ENCODE assay signal across 8 cellular contexts in the genomic region with DNA sequence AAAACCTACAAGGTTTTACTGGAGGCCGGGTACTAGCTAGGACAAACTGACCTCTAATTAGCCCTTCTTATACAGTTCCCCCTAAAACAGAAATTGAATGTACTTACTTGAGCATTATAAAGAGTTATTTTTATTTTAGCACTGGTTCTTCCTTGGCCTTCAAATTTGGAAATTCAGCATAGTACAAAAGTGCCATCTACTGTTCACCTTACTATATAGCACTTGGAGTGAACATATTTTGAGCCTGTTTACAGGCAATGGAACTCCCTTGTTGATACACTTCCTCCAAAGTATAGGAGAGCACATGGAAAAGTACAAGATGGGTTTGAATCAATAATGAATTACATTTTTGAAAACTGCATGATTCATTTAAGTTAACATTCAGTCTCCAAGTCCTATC. TPM values are rescaled to one million over a fixed set of nuclear protein-coding genes. Genes with fewer than 3 reads are reported as not detected.
DNase-seq lines count a peak whose midpoint lies in the region; ATAC-seq, FAIRE-seq and TF ChIP-seq lines count a peak whose summit lies in the region.

No MANE protein-coding gene starts in this region.

- no peaks in the 10 kb centered on the region for H3K27me3 ChIP-seq in upper lobe of left lung

- 30 to 43% methylated on average over 1 of the region's 1 CpG for WGBS in upper lobe of left lung, 2 donors

- no peak for TF ChIP-seq EP300 in upper lobe of left lung (IDR thresholded peaks at IDR 0.05)

- FAIRE-seq in islet of Langerhans (lab: Jason Lieb, UNC): peak; percentile 72

- peak overlapping the region; percentile 74 for H3K27ac Mint-ChIP-seq in activated T-helper 17 cell treated with anti-CD3 and anti-CD28 coated beads, Interleukin-2, amount 50 U/mL, for 72 hours
- H3K27ac Mint-ChIP-seq in activated CD4-positive, alpha-beta T cell treated with anti-CD3 and anti-CD28 coated beads for 36 hours: no peak overlapping the region

- intact Hi-C loops in posterior vena cava (cut with DNase I): loop anchor here (5.0 to 10.0 kb wide), 5 partner anchors 55 to 1828 kb away; no protein-coding TSS in a partner anchor
- intact Hi-C loops in activated CD4-positive, alpha-beta T cell treated with anti-CD3 and anti-CD28 coated beads for 36 hours (cut with DNase I, micrococcal nuclease): loop anchor here (1.0 to 5.0 kb wide), 5 partner anchors 282 to 512 kb away; no protein-coding TSS in a partner anchor

- H3K27ac ChIP-seq in upper lobe of left lung: no peak overlapping the region

- peak; percentile 12 for DNase-seq in DMS79 (lab: John Stamatoyannopoulos, UW)
- peak; percentile 27 for DNase-seq in NCI-H1694 (lab: John Stamatoyannopoulos, UW)
- DNase-seq in upper lobe of left lung: no peak
- DNase-seq in posterior vena cava (ENCODE audit: low spot score): no peak
- DNase-seq in activated CD4-positive, alpha-beta T cell treated with anti-CD3 and anti-CD28 coated beads for 36 hours: no peak

- ATAC-seq in GM21367 (IDR thresholded peaks at IDR 0.05; ENCODE audit: unreplicated experiment): peak; percentile 30
- no peak for ATAC-seq in activated T-helper 17 cell treated with anti-CD3 and anti-CD28 coated beads, Interleukin-2, amount 50 U/mL, for 72 hours (replicated peaks)
- ATAC-seq in upper lobe of left lung (ENCODE audit: low FRiP score in 2 of 2): peak in 1 of 2 donors; percentile 46
- ATAC-seq in activated CD4-positive, alpha-beta T cell treated with anti-CD3 and anti-CD28 coated beads for 36 hours: no peak

- peaks cover 13% of the 10 kb centered on the region for H3K4me1 Mint-ChIP-seq in activated T-helper 17 cell treated with anti-CD3 and anti-CD28 coated beads, Interleukin-2, amount 50 U/mL, for 72 hours
- H3K4me1 Mint-ChIP-seq in activated CD4-positive, alpha-beta T cell treated with anti-CD3 and anti-CD28 coated beads for 36 hours: peaks cover 19% of the 10 kb centered on the region

- H3K36me3 Mint-ChIP-seq in activated T-helper 17 cell treated with anti-CD3 and anti-CD28 coated beads, Interleukin-2, amount 50 U/mL, for 72 hours (ENCODE audit: low read depth): peaks cover 2% of the 10 kb centered on the region
- no peaks in the 10 kb centered on the region for H3K36me3 Mint-ChIP-seq in activated CD4-positive, alpha-beta T cell treated with anti-CD3 and anti-CD28 coated beads for 36 hours (ENCODE audit: low read depth)

- H3K36me3 ChIP-seq in upper lobe of left lung: no peaks in the 10 kb centered on the region

- POLR2A ChIA-PET in activated CD4-positive, alpha-beta T cell treated with anti-CD3 and anti-CD28 coated beads for 36 hours (lab: Charles Lee): no interaction called here

- TF ChIP-seq POLR2A in upper lobe of left lung (IDR thresholded peaks at IDR 0.05): no peak

- H3K4me1 ChIP-seq in upper lobe of left lung: peaks cover 9 to 18% (median 11%) of the 10 kb centered on the region in 4 donors

- no peak overlapping the region for H3K4me3 ChIP-seq in upper lobe of left lung

- H3K4me3 Mint-ChIP-seq in activated T-helper 17 cell treated with anti-CD3 and anti-CD28 coated beads, Interleukin-2, amount 50 U/mL, for 72 hours: peak overlapping the region; percentile 24
- H3K4me3 Mint-ChIP-seq in activated CD4-positive, alpha-beta T cell treated with anti-CD3 and anti-CD28 coated beads for 36 hours: no peak overlapping the region

- TF ChIP-seq CTCF in upper lobe of left lung (IDR thresholded peaks at IDR 0.05): peak; percentile 40 to 76 (median 62)

- no peaks in the 10 kb centered on the region for H3K27me3 Mint-ChIP-seq in activated T-helper 17 cell treated with anti-CD3 and anti-CD28 coated beads, Interleukin-2, amount 50 U/mL, for 72 hours
- no peaks in the 10 kb centered on the region for H3K27me3 Mint-ChIP-seq in activated CD4-positive, alpha-beta T cell treated with anti-CD3 and anti-CD28 coated beads for 36 hours

- no peaks in the 10 kb centered on the region for H3K9me3 Mint-ChIP-seq in activated T-helper 17 cell treated with anti-CD3 and anti-CD28 coated beads, Interleukin-2, amount 50 U/mL, for 72 hours
- no peaks in the 10 kb centered on the region for H3K9me3 Mint-ChIP-seq in activated CD4-positive, alpha-beta T cell treated with anti-CD3 and anti-CD28 coated beads for 36 hours (ENCODE audit: low read depth)

- CTCF ChIA-PET in activated CD4-positive, alpha-beta T cell treated with anti-CD3 and anti-CD28 coated beads for 36 hours (lab: Charles Lee): interaction anchor here (0.5 to 6.2 kb wide), 9 partner anchors 50 to 1031 kb away, joined by 3 to 41 read pairs (median 5); no protein-coding TSS in a partner anchor

- no peaks in the 10 kb centered on the region for H3K9me3 ChIP-seq in upper lobe of left lung

RNA-seq across cellular contexts. Expression of a gene that starts 3.9 kb away (rescaled TPM):
- 10 to 100 TPM; 47.5 to 54.3 TPM for total RNA-seq in activated T-helper 17 cell treated with anti-CD3 and anti-CD28 coated beads, Interleukin-2, amount 50 U/mL, for 72 hours
- total RNA-seq in upper lobe of left lung (10 to 100 TPM; 13.9 to 34.4 (median 21.0) TPM), posterior vena cava (10 to 100 TPM; 12.3 to 22.1 TPM)
- 10 to 100 TPM; 31.1 to 47.5 TPM for total RNA-seq in activated CD4-positive, alpha-beta T cell treated with anti-CD3 and anti-CD28 coated beads for 36 hours

RNA-seq across cellular contexts. Expression of a gene that starts 5.1 kb away (rescaled TPM):
- 10 to 100 TPM; 15.1 to 16.7 TPM for total RNA-seq in activated T-helper 17 cell treated with anti-CD3 and anti-CD28 coated beads, Interleukin-2, amount 50 U/mL, for 72 hours
- total RNA-seq in upper lobe of left lung: 10 to 100 TPM in 2 of 6 donors, 1 to 10 TPM in 4; 2.4 to 13.5 (median 7.9) TPM
- total RNA-seq in posterior vena cava: 1 to 10 TPM; 5.4 to 6.2 TPM
- total RNA-seq in activated CD4-positive, alpha-beta T cell treated with anti-CD3 and anti-CD28 coated beads for 36 hours: 1 to 10 TPM; 3.0 to 4.6 TPM

Comparison
In these comparisons a context has a peak if more than half of its experiments do, and no peak if none do; other contexts are left out.
1. DNase-seq: peak in DMS79 (single experiment) and NCI-H1694 (single experiment); none in upper lobe of left lung (0 of 2), posterior vena cava (single experiment) and activated CD4-positive, alpha-beta T cell treated with anti-CD3 and anti-CD28 coated beads for 36 hours (single experiment).